15 cellular contexts compared by ENCODE assay signal in genomic region chr7:157977306-157977705, GRCh38.
"Had no signal": no experiment of that assay in that cellular context is flagged by ENCODE, and none has a peak within 500 bp of the region (broad histone marks: within the 10 kb centered on the region; RNA-seq: fewer than 3 reads in every experiment).

No MANE protein-coding gene starts in this region.

- H3K36me3 ChIP-seq: adrenal gland, breast epithelium, gastrocnemius medialis had no signal

- H3K27me3 ChIP-seq: adrenal gland, gastrocnemius medialis had no signal

- H3K9me3 ChIP-seq: gastrocnemius medialis had no signal

- DNase-seq: activated CD4-positive, alpha-beta T cell treated with anti-CD3 and anti-CD28 coated beads, Interleukin-2, amount 50 U/mL, for 1 hour; activated CD8-positive, alpha-beta memory T cell treated with anti-CD3 and anti-CD28 coated beads, Interleukin-2, amount 50 U/mL, for 4 hours; activated T-cell treated with anti-CD3 and anti-CD28 coated beads, Interleukin-2, amount 50 U/mL, for 4 hours; cerebellar nuclear complex; effector CD8-positive, alpha-beta T cell; gastrocnemius medialis; midbrain; nucleus accumbens; trophoblast cell had no signal

- H3K4me3 ChIP-seq: adrenal gland, breast epithelium, gastrocnemius medialis had no signal

- ATAC-seq: activated T-cell treated with anti-CD3 and anti-CD28 coated beads, Interleukin-2, amount 50 U/mL, for 4 hours; esophagus mucosa; gastrocnemius medialis; left lobe of liver had no signal

- FAIRE-seq: astrocyte, keratinocyte had no signal

- H3K4me1 ChIP-seq: adrenal gland, breast epithelium, gastrocnemius medialis had no signal

- H3K27ac ChIP-seq: adrenal gland, breast epithelium, gastrocnemius medialis had no signal
